22 cellular contexts compared by ENCODE assay signal in genomic region chr10:47240173-47240572, GRCh38. TPM values are rescaled to one million over a fixed set of nuclear protein-coding genes. Genes with fewer than 3 reads are reported as not detected.
"Had no signal": no experiment of that assay in that cellular context is flagged by ENCODE, and none has a peak within 500 bp of the region (broad histone marks: within the 10 kb centered on the region; RNA-seq: fewer than 3 reads in every experiment).

No MANE protein-coding gene starts in this region.

- H3K36me3 ChIP-seq: breast epithelium, left lung, lower lobe of right lung, prostate gland, sigmoid colon, tibial nerve had no signal

- H3K9me3 ChIP-seq: lower lobe of right lung, prostate gland had no signal

- H3K4me3 ChIP-seq: breast epithelium, left lung, lower lobe of right lung, prostate gland, sigmoid colon, tibial nerve had no signal

- ATAC-seq: left lung, lower lobe of right lung, natural killer cell had no signal

- DNase-seq: activated CD4-positive, alpha-beta T cell treated with anti-CD3 and anti-CD28 coated beads for 48 hours; activated CD4-positive, alpha-beta T cell treated with anti-CD3 and anti-CD28 coated beads, Interleukin-2, amount 50 U/mL, for 48 hours; dermis blood vessel endothelial cell; effector CD8-positive, alpha-beta T cell; erythroblast; hippocampal formation; immature natural killer cell; left lung; lower lobe of right lung; mesenchymal stem cell; natural killer cell; sigmoid colon; small intestine; stimulated activated CD4-positive, alpha-beta T cell treated with anti-CD3 and anti-CD28 coated beads, Interleukin-1b, Interleukin-23, amount 100 ng/mL, for 48 hours; stimulated activated CD4-positive, alpha-beta T cell treated with anti-CD3 and anti-CD28 coated beads, Interleukin-4, amount 100 ng/mL, for 4 hours; stimulated activated naive CD4-positive, alpha-beta T cell had no signal

- H3K27ac ChIP-seq: breast epithelium, left lung, lower lobe of right lung, prostate gland, sigmoid colon, tibial nerve had no signal

- H3K27me3 ChIP-seq: breast epithelium, left lung, sigmoid colon, tibial nerve had no signal

- H3K4me1 ChIP-seq: breast epithelium, left lung, prostate gland, sigmoid colon had no signal

RNA-seq across cellular contexts. Expression of gene GDF10, which starts 59.8 kb away (rescaled TPM):
- total RNA-seq: dermis blood vessel endothelial cell; kidney epithelial cell; mononuclear cell; natural killer cell; T-helper 1 cell treated with Interleukin-12 subunit alpha and Interleukin-12 subunit beta and Interleukin-4 antibody, amounts not matched to agents 30 ng/mL and 1 ng/mL, for 36 hours had no signal
- polyA plus RNA-seq: immature natural killer cell had no signal
